20 cellular contexts compared by ENCODE assay signal in genomic region chr4:83932996-83933395, GRCh38.
DNase-seq lines count a peak whose midpoint lies in the region; ATAC-seq, FAIRE-seq and TF ChIP-seq lines count a peak whose summit lies in the region.
"Had no signal": no experiment of that assay in that cellular context is flagged by ENCODE, and none has a peak within 500 bp of the region (broad histone marks: within the 10 kb centered on the region; RNA-seq: fewer than 3 reads in every experiment).

No MANE protein-coding gene starts in this region.

- ATAC-seq in PC-3, result peak; percentile 95
- ATAC-seq in CD4-positive, alpha-beta T cell (ENCODE audit: poor library complexity), result no peak
- ATAC-seq: GM12878, HCT116, K562 had no signal

- no peaks in the 10 kb centered on the region for H4K20me1 ChIP-seq in PC-3 (ENCODE audit: low read length)
- H4K20me1 ChIP-seq in osteoblast (ENCODE audit: insufficient read depth, low read length), result no peaks in the 10 kb centered on the region

- H3K4me1 ChIP-seq in PC-3 (ENCODE audit: insufficient read depth, low read length), result peaks cover 25% of the 10 kb centered on the region
- no peaks in the 10 kb centered on the region for H3K4me1 ChIP-seq in osteoblast (ENCODE audit: insufficient read depth, low read length)

- no peaks in the 10 kb centered on the region for H3K36me3 ChIP-seq in PC-3 (ENCODE audit: low read depth, low read length)
- H3K36me3 ChIP-seq in bronchial epithelial cell (ENCODE audit: control insufficient read depth, insufficient read depth, low read length), result no peaks in the 10 kb centered on the region
- H3K36me3 ChIP-seq in osteoblast (ENCODE audit: insufficient read depth, low read length), result no peaks in the 10 kb centered on the region

- H3K4me3 ChIP-seq in PC-3 (ENCODE audit: low read length) (no peak overlapping the region), bronchial epithelial cell (ENCODE audit: low read depth, low read length) (no peak overlapping the region), osteoblast (ENCODE audit: insufficient read depth, low read length) (no peak overlapping the region)
- H3K4me3 ChIP-seq: GM12878, K562 had no signal

- no peak overlapping the region for H3K4me3 Mint-ChIP-seq in CD4-positive, alpha-beta T cell
- H3K4me3 Mint-ChIP-seq: CD4-positive, alpha-beta memory T cell; HFFc6 had no signal

- no peaks in the 10 kb centered on the region for H3K4me1 Mint-ChIP-seq in CD4-positive, alpha-beta T cell (ENCODE audit: low read depth)
- H3K4me1 Mint-ChIP-seq: CD4-positive, alpha-beta memory T cell had no signal

- H3F3A ChIP-seq in PC-3 (ENCODE audit: low read length, unreplicated experiment), result no peaks in the 10 kb centered on the region

- no peaks in the 10 kb centered on the region for H3K79me2 ChIP-seq in PC-3 (ENCODE audit: low read length)
- H3K79me2 ChIP-seq in osteoblast (ENCODE audit: insufficient read depth, low read length), result no peaks in the 10 kb centered on the region

- peak; percentile 59 for DNase-seq in PC-3
- peak; percentile 32 for DNase-seq in bronchial epithelial cell (ENCODE audit: low read depth)
- DNase-seq in osteoblast (ENCODE audit: insufficient read length, low spot score, missing footprints), result peak; percentile 69
- no peak for DNase-seq in CD4-positive, alpha-beta T cell
- no peak for DNase-seq in NCI-H2171 treated with DMSO at 0.1 percent for 48 hours (lab: John Stamatoyannopoulos, UW)
- DNase-seq in anterior cingulate cortex (lab: John Stamatoyannopoulos, UW), result no peak
- no peak for DNase-seq in NCI-H1436 (lab: John Stamatoyannopoulos, UW)
- DNase-seq: AML-193; CD4-positive, alpha-beta memory T cell; DMS153; DMS79; GOT3; H7; HFFc6 had no signal

- H3K9me3 Mint-ChIP-seq in CD4-positive, alpha-beta T cell, result no peaks in the 10 kb centered on the region
- H3K9me3 Mint-ChIP-seq: HFFc6 had no signal

- H3K9me3 ChIP-seq in PC-3 (ENCODE audit: low read length) (no peaks in the 10 kb centered on the region), osteoblast (ENCODE audit: low read depth, low read length) (no peaks in the 10 kb centered on the region)
- no peaks in the 10 kb centered on the region for H3K9me3 ChIP-seq in CD4-positive, alpha-beta T cell (ENCODE audit: control insufficient read depth, low read length)

- POLR2A ChIA-PET in PC-3 (lab: Charles Lee; ENCODE audit: unreplicated experiment), result no interaction called here
- POLR2A ChIA-PET in CD4-positive, alpha-beta T cell (lab: Charles Lee), result no interaction called here

- CTCF ChIA-PET in PC-3 (lab: Charles Lee), result no interaction called here
- CTCF ChIA-PET in CD4-positive, alpha-beta T cell (lab: Charles Lee), result no interaction called here

- no TSS peak for BruUV-seq in PC-3 (replicated peaks; lab: Mats Ljungman, UMichigan)

- H3K27ac ChIP-seq in PC-3 (ENCODE audit: low read length) (0 out of 2 replicates have a peak overlapping the region, but pooled peaks have one; percentile 18), osteoblast (ENCODE audit: low read depth, low read length) (no peak overlapping the region)
- H3K27ac ChIP-seq in CD4-positive, alpha-beta T cell (ENCODE audit: low read depth, low read length), result no peak overlapping the region
- H3K27ac ChIP-seq: C4-2B, HL-60 had no signal

- H3K4me2 ChIP-seq in PC-3 (ENCODE audit: low read length) (peak overlapping the region; percentile 38; the same call in 1 of the 2 replicates), osteoblast (ENCODE audit: insufficient read depth, low read length) (no peak overlapping the region)

- peaks cover 4% of the 10 kb centered on the region for H3K27me3 Mint-ChIP-seq in CD4-positive, alpha-beta T cell

- H3K9me2 ChIP-seq in PC-3 (replicated peaks; ENCODE audit: low read length), result no peaks in the 10 kb centered on the region

- FAIRE-seq in bronchial epithelial cell (lab: Jason Lieb, UNC), result no peak
- FAIRE-seq: A204.1, GM12878, K562 had no signal

- no peaks in the 10 kb centered on the region for H3K27me3 ChIP-seq in PC-3 (ENCODE audit: low read length)
- H3K27me3 ChIP-seq in bronchial epithelial cell (ENCODE audit: control insufficient read depth, insufficient read depth, low read length), result no peaks in the 10 kb centered on the region
- H3K27me3 ChIP-seq in osteoblast (ENCODE audit: insufficient read depth, low read length), result no peaks in the 10 kb centered on the region
- H3K27me3 ChIP-seq in CD4-positive, alpha-beta T cell (ENCODE audit: control insufficient read depth, insufficient read depth, low read length), result no peaks in the 10 kb centered on the region

- no peak overlapping the region for H3K27ac Mint-ChIP-seq in CD4-positive, alpha-beta T cell
- H3K27ac Mint-ChIP-seq: CD4-positive, alpha-beta memory T cell; HFFc6 had no signal

- no peaks in the 10 kb centered on the region for H3K36me3 Mint-ChIP-seq in CD4-positive, alpha-beta T cell (ENCODE audit: low read depth)
- H3K36me3 Mint-ChIP-seq: CD4-positive, alpha-beta memory T cell had no signal

- TF ChIP-seq CTCF in PC-3 (conservative IDR thresholded peaks at IDR 0.05; ENCODE audit: low read depth, low read length), result no peak
- no peak for TF ChIP-seq CTCF in bronchial epithelial cell (IDR thresholded peaks at IDR 0.05; ENCODE audit: insufficient read depth, low read length, severe bottlenecking)
- no peak for TF ChIP-seq CTCF in osteoblast (IDR thresholded peaks at IDR 0.05; ENCODE audit: extremely low read depth, low read depth, low read length)
- TF ChIP-seq CTCF in CD4-positive, alpha-beta T cell (IDR thresholded peaks at IDR 0.05), result no peak

- intact Hi-C loops in PC-3 (cut with micrococcal nuclease), result no loop called here
- intact Hi-C loops in CD4-positive, alpha-beta T cell (cut with DNase I, micrococcal nuclease), result no loop called here

- H2AFZ ChIP-seq in PC-3 (ENCODE audit: low read length) (no peak overlapping the region), osteoblast (ENCODE audit: low read length) (no peak overlapping the region)

- H3K9ac ChIP-seq in PC-3 (ENCODE audit: low read length), result no peak overlapping the region

Comparison
In these comparisons a context has a peak if more than half of its experiments do, and no peak if none do; other contexts are left out.
1. DNase-seq: peak in PC-3 (single experiment), bronchial epithelial cell (single experiment) and osteoblast (single experiment); none in CD4-positive, alpha-beta T cell (0 of 10), NCI-H2171 treated with DMSO at 0.1 percent for 48 hours (single experiment), anterior cingulate cortex (0 of 58) and NCI-H1436 (single experiment).